9 cellular contexts compared by ENCODE assay signal in the genomic region with DNA sequence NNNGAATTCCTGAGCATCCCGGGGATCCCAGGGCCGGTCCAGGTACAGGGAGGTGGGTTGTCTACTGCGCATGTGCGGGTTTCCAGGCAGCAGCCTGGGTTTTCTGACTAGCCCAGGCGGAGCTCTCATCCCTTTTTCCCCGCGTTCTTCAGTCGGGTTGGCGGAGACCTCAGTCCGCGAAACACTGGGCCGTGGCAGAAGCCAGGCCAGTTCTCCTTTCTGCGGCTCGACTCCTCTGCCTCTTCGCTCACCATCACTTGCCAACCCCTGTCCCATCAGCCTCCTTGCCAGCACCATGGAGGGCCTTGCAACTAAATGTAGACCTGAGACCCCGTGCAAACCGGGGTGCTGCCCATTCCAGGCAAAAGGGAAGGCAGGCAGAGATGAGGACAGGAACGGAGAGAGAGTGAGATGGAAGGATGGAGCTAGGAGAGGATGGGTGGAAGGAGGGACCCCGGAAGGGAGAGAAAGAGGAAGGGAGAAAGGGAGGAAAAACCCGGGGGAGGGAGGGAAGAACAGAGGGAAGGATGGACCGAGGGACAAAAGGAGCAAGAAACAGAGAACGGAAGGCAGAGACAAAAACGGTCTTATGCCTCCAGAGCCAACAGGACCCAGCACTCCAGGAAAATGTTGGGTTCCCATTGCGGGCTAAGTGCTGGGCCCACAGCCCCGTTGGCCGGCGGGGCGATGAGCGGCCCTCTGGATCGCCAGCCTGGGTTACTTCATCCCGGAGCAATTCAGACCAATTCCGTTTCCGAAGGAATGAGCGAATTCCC.
DNase-seq lines count a peak whose midpoint lies in the region; ATAC-seq and TF ChIP-seq lines count a peak whose summit lies in the region.
"Had no signal": no experiment of that assay in that cellular context is flagged by ENCODE, and none has a peak within 500 bp of the region (broad histone marks: within the 10 kb centered on the region; RNA-seq: fewer than 3 reads in every experiment).

No MANE protein-coding gene starts in this region.

- H3K27ac ChIP-seq in colonic mucosa = no peak overlapping the region
- no peak overlapping the region for H3K27ac ChIP-seq in transverse colon

- H3K4me1 ChIP-seq in colonic mucosa (no peaks in the 10 kb centered on the region), mononuclear cell (ENCODE audit: insufficient read depth, low read length) (no peaks in the 10 kb centered on the region), transverse colon (no peaks in the 10 kb centered on the region)

- H3K4me3 Mint-ChIP-seq in activated T-cell treated with anti-CD3 and anti-CD28 coated beads, Interleukin-2, amount 50 U/mL, for 72 hours = no peak overlapping the region
- H3K4me3 Mint-ChIP-seq in activated T-cell treated with anti-CD3 and anti-CD28 coated beads, Interleukin-2, amount 50 U/mL, for 24 hours = no peak overlapping the region
- H3K4me3 Mint-ChIP-seq: T-helper 1 cell treated with Interleukin-12 subunit alpha and Interleukin-12 subunit beta and Interleukin-4 antibody, amounts not matched to agents 30 μg/mL and 1 μg/mL, for 36 hours had no signal

- no peak for TF ChIP-seq POLR2A in transverse colon (IDR thresholded peaks at IDR 0.05)

- DNase-seq in activated T-cell treated with anti-CD3 and anti-CD28 coated beads, Interleukin-2, amount 50 U/mL, for 72 hours = peak; percentile 15 to 22
- no peak for DNase-seq in activated T-cell treated with anti-CD3 and anti-CD28 coated beads, Interleukin-2, amount 50 U/mL, for 24 hours
- DNase-seq in NCI-H1930 (lab: John Stamatoyannopoulos, UW) = peak; percentile 78 to 79
- DNase-seq in colonic mucosa = peak; percentile 31
- DNase-seq in transverse colon = no peak
- DNase-seq in NK-92 treated with Interleukin-12 subunit alpha and Interleukin-12 subunit beta, amount 100 ng/mL, for 24 hours (lab: John Stamatoyannopoulos, UW) = no peak

- H3K4me3 ChIP-seq in colonic mucosa = no peak overlapping the region
- peak overlapping the region; percentile 27 for H3K4me3 ChIP-seq in mononuclear cell (ENCODE audit: low read length)
- no peak overlapping the region for H3K4me3 ChIP-seq in transverse colon

- TF ChIP-seq CTCF in colonic mucosa (IDR thresholded peaks at IDR 0.05) (no peak), transverse colon (IDR thresholded peaks at IDR 0.05) (no peak)

- intact Hi-C loops in colonic mucosa (cut with DNase I) (no loop called here), transverse colon (cut with DNase I; ENCODE audit: low total_unique reads) (no loop called here)

- no peak overlapping the region for H3K9ac ChIP-seq in colonic mucosa (ENCODE audit: low read depth in 2 of 2, low read length in 2 of 2)

- ATAC-seq in activated T-cell treated with anti-CD3 and anti-CD28 coated beads, Interleukin-2, amount 50 U/mL, for 72 hours (replicated peaks in 1 of 2) = peak in 1 of 2 donors; percentile 36
- no peak for ATAC-seq in HG03571 (IDR thresholded peaks at IDR 0.05; ENCODE audit: unreplicated experiment)

- 67 to 76% methylated on average over 22 to 33 of the region's 34 CpGs for WGBS in transverse colon (ENCODE audit: low coverage in 1 of 2), 2 donors

- H3K27me3 ChIP-seq in colonic mucosa = no peaks in the 10 kb centered on the region
- no peaks in the 10 kb centered on the region for H3K27me3 ChIP-seq in mononuclear cell (ENCODE audit: insufficient read depth, low read length)
- H3K27me3 ChIP-seq in transverse colon = peaks cover 26% of the 10 kb centered on the region

- peaks cover 7% of the 10 kb centered on the region for H3K27me3 Mint-ChIP-seq in activated T-cell treated with anti-CD3 and anti-CD28 coated beads, Interleukin-2, amount 50 U/mL, for 72 hours (ENCODE audit: low read depth)
- H3K27me3 Mint-ChIP-seq in activated T-cell treated with anti-CD3 and anti-CD28 coated beads, Interleukin-2, amount 50 U/mL, for 24 hours = no peaks in the 10 kb centered on the region

- in situ Hi-C loops in transverse colon (cut with MboI; ENCODE audit: low pct_ligation_motif_present in 1 of 4, low pct_unique_long_range_greater_than_20kb in 1 of 4, low sequenced_read_pairs in 3 of 4) = no loop called here

- peaks cover 6 to 7% of the 10 kb centered on the region in 2 donors for H3K9me3 Mint-ChIP-seq in activated T-cell treated with anti-CD3 and anti-CD28 coated beads, Interleukin-2, amount 50 U/mL, for 72 hours
- H3K9me3 Mint-ChIP-seq in activated T-cell treated with anti-CD3 and anti-CD28 coated beads, Interleukin-2, amount 50 U/mL, for 24 hours = peaks cover 15% of the 10 kb centered on the region

- H3K36me3 ChIP-seq in colonic mucosa = no peaks in the 10 kb centered on the region
- no peaks in the 10 kb centered on the region for H3K36me3 ChIP-seq in transverse colon

- no peak for TF ChIP-seq EP300 in transverse colon (IDR thresholded peaks at IDR 0.05; ENCODE audit: low read depth)

- H3K27ac Mint-ChIP-seq in activated T-cell treated with anti-CD3 and anti-CD28 coated beads, Interleukin-2, amount 50 U/mL, for 72 hours = no peak overlapping the region
- no peak overlapping the region for H3K27ac Mint-ChIP-seq in activated T-cell treated with anti-CD3 and anti-CD28 coated beads, Interleukin-2, amount 50 U/mL, for 24 hours
- H3K27ac Mint-ChIP-seq: T-helper 1 cell treated with Interleukin-12 subunit alpha and Interleukin-12 subunit beta and Interleukin-4 antibody, amounts not matched to agents 30 μg/mL and 1 μg/mL, for 36 hours had no signal

- no peaks in the 10 kb centered on the region for H3K9me3 ChIP-seq in colonic mucosa
- H3K9me3 ChIP-seq in mononuclear cell (ENCODE audit: low read depth, low read length) = no peaks in the 10 kb centered on the region
- H3K9me3 ChIP-seq in transverse colon = peaks cover 10 to 13% of the 10 kb centered on the region in 2 donors

- H3K36me3 Mint-ChIP-seq in activated T-cell treated with anti-CD3 and anti-CD28 coated beads, Interleukin-2, amount 50 U/mL, for 72 hours (ENCODE audit: insufficient read depth in 2 of 2) = peaks cover 3 to 9% of the 10 kb centered on the region in 2 donors
- H3K36me3 Mint-ChIP-seq in activated T-cell treated with anti-CD3 and anti-CD28 coated beads, Interleukin-2, amount 50 U/mL, for 24 hours (ENCODE audit: low read depth) = no peaks in the 10 kb centered on the region

- H3K4me1 Mint-ChIP-seq in activated T-cell treated with anti-CD3 and anti-CD28 coated beads, Interleukin-2, amount 50 U/mL, for 72 hours (ENCODE audit: low read depth) = no peaks in the 10 kb centered on the region
- no peaks in the 10 kb centered on the region for H3K4me1 Mint-ChIP-seq in activated T-cell treated with anti-CD3 and anti-CD28 coated beads, Interleukin-2, amount 50 U/mL, for 24 hours (ENCODE audit: low read depth)

Comparison
In these comparisons a context has a peak if more than half of its experiments do, and no peak if none do; other contexts are left out.
1. DNase-seq: peak in activated T-cell treated with anti-CD3 and anti-CD28 coated beads, Interleukin-2, amount 50 U/mL, for 72 hours (2 of 2), NCI-H1930 (2 of 2) and colonic mucosa (single experiment); none in activated T-cell treated with anti-CD3 and anti-CD28 coated beads, Interleukin-2, amount 50 U/mL, for 24 hours (single experiment), transverse colon (single experiment) and NK-92 treated with Interleukin-12 subunit alpha and Interleukin-12 subunit beta, amount 100 ng/mL, for 24 hours (single experiment).